ENCODE assay signal across 8 cellular contexts in the genomic region with DNA sequence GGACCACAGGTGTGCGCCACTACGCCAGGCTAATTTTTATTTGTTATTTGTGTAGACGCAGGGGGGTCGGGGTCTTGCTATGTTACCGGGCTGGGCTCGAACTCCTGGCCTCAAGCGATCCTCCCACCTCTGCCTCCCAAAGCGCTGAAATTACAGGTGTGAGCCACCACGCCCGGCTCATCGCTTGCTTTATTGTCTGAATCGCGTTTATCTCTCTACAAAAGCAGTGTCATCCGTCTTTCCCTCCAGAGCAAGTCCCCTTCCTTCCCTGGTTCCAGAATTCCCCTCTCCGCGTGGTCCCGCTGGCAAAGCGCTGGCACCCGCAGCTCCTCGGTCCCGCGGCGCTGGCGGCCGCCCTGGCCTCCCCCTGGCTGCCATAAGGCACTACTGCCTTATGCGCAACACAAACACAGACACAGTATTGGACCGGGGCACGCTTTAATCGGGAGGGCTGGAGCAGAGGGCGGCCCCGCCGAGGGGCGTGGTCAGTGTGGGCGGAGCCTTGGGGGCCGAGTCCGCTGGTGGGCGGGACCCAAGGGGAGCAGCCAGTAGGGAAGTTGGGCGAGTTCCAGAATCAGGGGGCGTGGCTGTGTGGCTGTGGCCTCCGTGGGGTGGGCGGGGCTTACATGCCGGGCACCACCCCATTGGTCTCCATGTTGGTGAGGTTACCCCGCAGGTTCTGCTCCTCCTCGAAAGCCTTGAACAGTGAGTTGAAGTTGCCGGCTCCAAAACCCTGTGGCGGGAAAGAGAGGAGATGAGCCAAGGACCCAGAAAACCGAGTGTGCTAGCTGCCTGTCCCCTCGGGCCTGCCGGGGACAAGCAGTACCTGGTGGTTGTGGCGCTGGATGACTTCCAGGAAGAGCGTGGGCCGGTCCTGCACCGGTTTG. TPM values are rescaled to one million over a fixed set of nuclear protein-coding genes. Genes with fewer than 3 reads are reported as not detected.
A peak's percentile ranks its signal among the peaks of the same experiment; 100 is the strongest.
DNase-seq lines count a peak whose midpoint lies in the region; ATAC-seq and TF ChIP-seq lines count a peak whose summit lies in the region.

No MANE protein-coding gene starts in this region.

- no peak overlapping the region for H3K27ac ChIP-seq in ACC112 (ENCODE audit: low read depth, low read length)
- peak overlapping the region; percentile 75 to 92 (median 84) for H3K27ac ChIP-seq in spleen

- peaks cover 14 to 15% of the 10 kb centered on the region in 2 donors for H3K4me1 Mint-ChIP-seq in immature natural killer cell

- TF ChIP-seq POLR2A in spleen (IDR thresholded peaks at IDR 0.05): no peak

- H3K36me3 Mint-ChIP-seq in immature natural killer cell: no peaks in the 10 kb centered on the region

- no peaks in the 10 kb centered on the region for H3K4me1 ChIP-seq in ACC112 (ENCODE audit: control insufficient read depth, insufficient read depth, low read length, unreplicated experiment)
- peaks cover 4 to 26% (median 11%) of the 10 kb centered on the region in 6 donors for H3K4me1 ChIP-seq in spleen

- 14 to 16% (median 14%) methylated on average over 46 to 53 of the region's 53 CpGs for WGBS in spleen, 5 donors

- peaks cover 0 to 9% (median 0%) of the 10 kb centered on the region in 3 donors for H3K27me3 Mint-ChIP-seq in immature natural killer cell (ENCODE audit: low read depth in 3 of 3)

- H3K4me3 ChIP-seq in ACC112 (ENCODE audit: low read depth, low read length): peak overlapping the region; percentile 85
- peak overlapping the region; percentile 70 for H3K4me3 ChIP-seq in WI38 (ENCODE audit: low read depth, low read length)
- H3K4me3 ChIP-seq in cardiac fibroblast (replicated peaks in 1 of 2; ENCODE audit: low read depth in 2 of 2, low read length in 2 of 2): peak overlapping the region; percentile 59 to 69
- peak overlapping the region; percentile 57 to 82 (median 69) for H3K4me3 ChIP-seq in spleen

- H3K79me2 ChIP-seq in ACC112 (ENCODE audit: control insufficient read depth, insufficient read depth, low read length, unreplicated experiment): no peaks in the 10 kb centered on the region

- peak overlapping the region; percentile 64 to 95 (median 76) for H3K27ac Mint-ChIP-seq in immature natural killer cell

- intact Hi-C loops in spleen (cut with DNase I; ENCODE audit: low total_unique reads): no loop called here

- DNase-seq in NCI-H2196 (lab: John Stamatoyannopoulos, UW; ENCODE audit: unreplicated experiment): peak; percentile 99
- DNase-seq in cardiac fibroblast (ENCODE audit: low read depth in 2 of 2): peak; percentile 98 to 99
- DNase-seq in immature natural killer cell: peak; percentile 99
- peak; percentile 100 for DNase-seq in spleen

- H3K9me3 ChIP-seq in spleen: no peaks in the 10 kb centered on the region

- TF ChIP-seq CTCF in WI38 (IDR thresholded peaks at IDR 0.05; ENCODE audit: low read depth, low read length) (peak; percentile 34; the same call in 1 of the 2 replicates), cardiac fibroblast (IDR thresholded peaks at IDR 0.05; ENCODE audit: low read depth, low read length) (peak; percentile 42), spleen (IDR thresholded peaks at IDR 0.05 in 8 of 11, conservative IDR thresholded peaks at IDR 0.05 in 3 of 11) (peak; percentile 43 to 78 (median 63))

- no peaks in the 10 kb centered on the region for H3K27me3 ChIP-seq in ACC112 (ENCODE audit: insufficient read depth, low read length)
- no peaks in the 10 kb centered on the region for H3K27me3 ChIP-seq in spleen (replicated peaks in 1 of 7)

- H3K9me3 Mint-ChIP-seq in immature natural killer cell: no peaks in the 10 kb centered on the region

- H3K4me3 Mint-ChIP-seq in immature natural killer cell: peak overlapping the region; percentile 91 to 99 (median 98)

- H2AFZ ChIP-seq in ACC112 (ENCODE audit: low read length, unreplicated experiment): peak overlapping the region; percentile 66

- no peaks in the 10 kb centered on the region for H3K36me3 ChIP-seq in ACC112 (ENCODE audit: insufficient read depth, low read length)
- H3K36me3 ChIP-seq in spleen: no peaks in the 10 kb centered on the region

- ATAC-seq in GM18861 (IDR thresholded peaks at IDR 0.05; ENCODE audit: unreplicated experiment) (peak; percentile 96), HG03097 (IDR thresholded peaks at IDR 0.05; ENCODE audit: low FRiP score, unreplicated experiment) (peak; percentile 95)

RNA-seq across cellular contexts. Expression of a gene that starts 19.3 kb away (rescaled TPM):
- polyA plus RNA-seq in immature natural killer cell (not detected), spleen (1 to 10 TPM in 1 of 3 donors, under 1 TPM in 2; 0.78 to 1.5 (median 0.86) TPM)
- 1 to 10 TPM in 4 of 7 donors, under 1 TPM in 2, not detected in 1; 0.57 to 2.8 (median 1.7) TPM for total RNA-seq in spleen

RNA-seq across cellular contexts. Expression of a gene that starts 35.5 kb away (rescaled TPM):
- polyA plus RNA-seq in immature natural killer cell: 1 to 10 TPM in 1 of 3 donors, under 1 TPM in 1, not detected in 1; 0.56 to 2.3 TPM
- 10 to 100 TPM; 19.9 to 37.7 (median 31.8) TPM for total RNA-seq in spleen
- polyA plus RNA-seq in spleen: 10 to 100 TPM in 1 of 3 donors, 1 to 10 TPM in 2; 3.3 to 11.9 (median 5.3) TPM

RNA-seq across cellular contexts. Expression of a gene that starts 45.9 kb away (rescaled TPM):
- 100 to 1,000 TPM in 2 of 3 donors, 10 to 100 TPM in 1; 97.6 to 183 (median 128) TPM for polyA plus RNA-seq in immature natural killer cell
- total RNA-seq in spleen: 10 to 100 TPM; 45.2 to 71.7 (median 54.6) TPM
- 10 to 100 TPM; 18.4 to 29.4 (median 20.3) TPM for polyA plus RNA-seq in spleen

RNA-seq across cellular contexts. Expression of a gene that starts 49.2 kb away (rescaled TPM):
- polyA plus RNA-seq in immature natural killer cell: 100 to 1,000 TPM in 1 of 3 donors, 10 to 100 TPM in 2; 92.9 to 120 (median 98.2) TPM
- 10 to 100 TPM; 32.4 to 56.7 (median 43.6) TPM for total RNA-seq in spleen
- polyA plus RNA-seq in spleen: 10 to 100 TPM; 29.6 to 62.6 (median 49.6) TPM
